Comparison of ENCODE assay signal across 24 cellular contexts in the genomic region with DNA sequence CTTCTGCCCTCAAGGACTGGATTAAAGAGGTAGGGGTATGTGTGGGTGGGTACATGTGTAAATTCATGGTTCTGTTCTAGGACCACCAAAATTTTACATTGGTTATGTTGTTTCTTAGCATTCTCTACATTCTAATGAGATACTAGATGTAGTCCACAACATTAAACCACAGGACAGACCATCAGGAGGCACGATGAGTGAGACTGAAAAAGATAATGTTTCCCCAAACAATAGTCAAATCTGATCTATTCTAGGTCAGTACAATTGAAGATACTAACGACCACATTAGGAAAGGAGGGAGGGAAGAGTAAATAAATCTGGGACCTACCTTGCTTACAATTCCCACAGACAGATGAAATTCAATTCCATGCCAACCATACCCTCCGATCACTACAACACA. TPM values are rescaled to one million over a fixed set of nuclear protein-coding genes. Genes with fewer than 3 reads are reported as not detected.
DNase-seq lines count a peak whose midpoint lies in the region; ATAC-seq, FAIRE-seq and TF ChIP-seq lines count a peak whose summit lies in the region.
"Had no signal": no experiment of that assay in that cellular context is flagged by ENCODE, and none has a peak within 500 bp of the region (broad histone marks: within the 10 kb centered on the region; RNA-seq: fewer than 3 reads in every experiment).

No MANE protein-coding gene starts in this region.

- H2AFZ ChIP-seq in parathyroid adenoma = no peak overlapping the region

- H3K4me2 ChIP-seq in parathyroid adenoma (ENCODE audit: low read length) = peak overlapping the region; percentile 61

- peak; percentile 5 for ATAC-seq in HG02642 (IDR thresholded peaks at IDR 0.05; ENCODE audit: poor library complexity, unreplicated experiment)
- no peak for ATAC-seq in HG03025 (IDR thresholded peaks at IDR 0.05; ENCODE audit: low FRiP score, unreplicated experiment)
- ATAC-seq: activated CD4-positive, CD25-positive, alpha-beta regulatory T cell treated with anti-CD3 and anti-CD28 coated beads, Interleukin-2, amount 50 U/mL, for 24 hours; HCT116 had no signal

- H3K27me3 ChIP-seq in parathyroid adenoma (ENCODE audit: control insufficient read depth, insufficient read depth, low read length) = no peaks in the 10 kb centered on the region
- H3K27me3 ChIP-seq: suprapubic skin, vagina had no signal

- H3K79me2 ChIP-seq in parathyroid adenoma = peaks cover 4% of the 10 kb centered on the region

- no peaks in the 10 kb centered on the region for H3K36me3 ChIP-seq in parathyroid adenoma (ENCODE audit: control insufficient read depth, insufficient read depth, low read length)
- H3K36me3 ChIP-seq: suprapubic skin, vagina had no signal

- peaks cover 5% of the 10 kb centered on the region for H3K4me1 ChIP-seq in parathyroid adenoma

- no peak for TF ChIP-seq POLR2A in GM12892 (IDR thresholded peaks at IDR 0.05; ENCODE audit: low read depth, low read length)

- peak; percentile 53 for FAIRE-seq in GM12892 (lab: Jason Lieb, UNC)
- FAIRE-seq: endometrium had no signal

- no peaks in the 10 kb centered on the region for H3K9me3 ChIP-seq in parathyroid adenoma (ENCODE audit: control insufficient read depth, low read length)
- H3K9me3 ChIP-seq: suprapubic skin, vagina had no signal

- DNase-seq in GM12892 (ENCODE audit: insufficient read length) = no peak
- peak; percentile 13 for DNase-seq in SK-N-DZ (ENCODE audit: low spot score)
- DNase-seq in NCI-H1436 (lab: John Stamatoyannopoulos, UW) = no peak
- no peak for DNase-seq in GM10266 (ENCODE audit: extremely low spot score)
- DNase-seq in middle frontal gyrus (ENCODE audit: extremely low spot score, low spot score) = no peak
- DNase-seq: activated CD8-positive, alpha-beta memory T cell treated with anti-CD3 and anti-CD28 coated beads for 24 hours; activated naive CD4-positive, alpha-beta T cell treated with anti-CD3 and anti-CD28 coated beads, Interleukin-2, amount 50 U/mL, for 16 hours; activated T-cell treated with anti-CD3 and anti-CD28 coated beads, Interleukin-2, amount 50 U/mL, for 48 hours; anterior cingulate cortex; left cardiac atrium; NCI-H1092 treated with DMSO at 0.1 percent for 48 hours; NCI-H2029 treated with DMSO at 0.1 percent for 48 hours; NCI-H446; NK-92 treated with Interleukin-12 subunit alpha and Interleukin-12 subunit beta, amount 100 ng/mL, for 24 hours; T1000 had no signal

- H3K4me3 ChIP-seq in parathyroid adenoma (ENCODE audit: low read depth, low read length) = peak overlapping the region; percentile 38
- H3K4me3 ChIP-seq: suprapubic skin, vagina had no signal

- peak overlapping the region; percentile 42 for H3K27ac ChIP-seq in parathyroid adenoma
- H3K27ac ChIP-seq: C4-2B, suprapubic skin, vagina had no signal

- no peak overlapping the region for H3K9ac ChIP-seq in parathyroid adenoma

- no peak for TF ChIP-seq CTCF in parathyroid adenoma (IDR thresholded peaks at IDR 0.05)
- no peak for TF ChIP-seq CTCF in GM10266 (IDR thresholded peaks at IDR 0.05; ENCODE audit: control insufficient read depth, insufficient read depth, low read depth, missing control alignments)

RNA-seq across cellular contexts. Expression of gene MRTFA, which starts 42.2 kb away (rescaled TPM):
- 15.1 TPM for polyA plus RNA-seq in GM12892 (2012; ENCODE audit: missing spikeins)
- 23.9 and 44.0 TPM in 2 replicates for polyA plus RNA-seq in SK-N-DZ (2014; cell fraction: cytosol; rRNA removed)
- 12.4 and 27.9 TPM in 2 replicates for polyA plus RNA-seq in SK-N-DZ (2014; cell fraction: nucleus; rRNA removed)
